In the genomic region with DNA sequence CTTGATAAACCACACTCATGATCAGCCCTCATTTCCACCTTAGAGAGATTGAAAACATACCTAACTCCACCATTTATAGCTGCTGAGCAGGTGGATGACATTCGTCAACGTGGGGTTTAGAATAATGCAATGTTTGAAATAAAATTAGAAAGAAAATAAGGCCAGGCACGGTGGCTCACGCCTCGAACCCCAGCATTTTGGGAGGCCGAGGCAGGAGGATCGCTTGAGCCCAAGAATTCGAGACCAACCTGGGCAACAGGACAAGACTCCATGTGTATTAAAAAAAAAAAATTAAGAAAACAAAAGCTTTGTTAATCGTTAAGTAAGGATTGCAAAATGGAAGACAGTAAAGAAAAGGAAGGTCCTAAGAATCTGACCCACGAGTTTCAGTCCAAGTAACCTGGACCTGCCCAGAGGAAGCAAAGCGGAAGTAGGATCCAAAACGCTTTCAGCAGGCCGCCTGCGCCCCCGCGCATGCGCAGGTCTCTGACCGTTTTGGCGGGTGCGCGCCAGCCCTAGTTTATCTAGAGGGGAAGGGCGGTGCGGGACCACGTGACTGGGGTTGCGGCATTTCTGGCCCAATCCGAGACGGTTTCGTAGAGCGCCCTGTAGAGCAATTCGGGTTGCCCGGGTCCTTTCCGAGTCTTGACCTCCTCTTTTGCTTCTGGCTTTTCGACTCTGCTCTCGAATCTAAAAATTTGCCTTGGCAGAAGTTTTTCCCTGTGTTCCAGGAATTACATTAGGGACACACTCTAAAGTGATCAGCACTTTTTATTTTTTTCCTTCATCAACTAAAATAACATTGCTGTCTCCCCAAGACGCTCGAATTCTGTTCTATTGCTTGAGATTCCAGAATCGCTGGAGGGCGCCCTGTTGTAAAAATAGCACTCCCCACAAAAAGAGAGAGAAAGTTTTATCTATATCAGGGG, we compare ENCODE assay signal across 9 cellular contexts. TPM values are rescaled to one million over a fixed set of nuclear protein-coding genes. Genes with fewer than 3 reads are reported as not detected.
DNase-seq lines count a peak whose midpoint lies in the region; ATAC-seq, FAIRE-seq and TF ChIP-seq lines count a peak whose summit lies in the region.
"Had no signal": no experiment of that assay in that cellular context is flagged by ENCODE, and none has a peak within 500 bp of the region (broad histone marks: within the 10 kb centered on the region; RNA-seq: fewer than 3 reads in every experiment).

No MANE protein-coding gene starts in this region.

- no peak overlapping the region for H3K18ac ChIP-seq in H1 (ENCODE audit: extremely low read depth, low read length)

- POLR2A ChIA-PET in H1 (lab: Charles Lee; ENCODE audit: partially characterized antibody), result interaction anchor here (0.6 to 1.7 kb wide), 3 partner anchors 44 to 160 kb away, joined by 3 to 4 read pairs (median 4); a partner anchor contains a TSS

- H2AK5ac ChIP-seq in H1 (ENCODE audit: low read depth, low read length), result no peak overlapping the region

- peak overlapping the region; percentile 61 to 69 for H3K4me2 ChIP-seq in H1 (ENCODE audit: insufficient read depth in 1 of 2, low read depth in 2 of 2, low read length in 2 of 2)

- H2BK20ac ChIP-seq in H1 (ENCODE audit: low read length), result no peak overlapping the region

- peak in 2 of 3 experiments; percentile 25 to 38; a peak in 2 of 4 replicates for TF ChIP-seq CTCF in H1 (IDR thresholded peaks at IDR 0.05; ENCODE audit: control extremely low read depth in 1 of 3, insufficient read depth in 1 of 3, low read depth in 1 of 3, low read length in 3 of 3)

- peaks cover 5% of the 10 kb centered on the region for H3K4me1 Mint-ChIP-seq in memory B cell

- no peak overlapping the region for H2BK12ac ChIP-seq in H1 (ENCODE audit: low read depth, low read length)

- peak overlapping the region; percentile 75 for H4K5ac ChIP-seq in H1 (ENCODE audit: insufficient read length, low read depth, low read length)

- ATAC-seq in GM18870 (IDR thresholded peaks at IDR 0.05; ENCODE audit: unreplicated experiment), result peak; percentile 81
- ATAC-seq in HG03342 (IDR thresholded peaks at IDR 0.05; ENCODE audit: unreplicated experiment), result peak; percentile 90
- ATAC-seq in memory B cell (ENCODE audit: low read depth), result peak; percentile 99
- ATAC-seq: HCT116 had no signal

- H3K27ac ChIP-seq in ACC112 (ENCODE audit: low read depth, low read length), result peak overlapping the region; percentile 65
- peak overlapping the region; percentile 72 for H3K27ac ChIP-seq in H1 (ENCODE audit: low read depth, low read length)

- no peaks in the 10 kb centered on the region for H3K36me3 Mint-ChIP-seq in memory B cell

- DNase-seq in NCI-H82 treated with DMSO at 0.1 percent for 48 hours (lab: John Stamatoyannopoulos, UW; ENCODE audit: unreplicated experiment) (peak; percentile 81), H1 (ENCODE audit: low read depth in 1 of 2, low spot score in 2 of 2) (peak; percentile 91 to 94), memory B cell (ENCODE audit: low spot score in 2 of 2) (peak; percentile 78 to 85)
- DNase-seq in activated CD8-positive, alpha-beta memory T cell treated with anti-CD3 and anti-CD28 coated beads for 48 hours (ENCODE audit: low read depth in 2 of 3, low spot score in 2 of 3), result peak; percentile 65 to 80 (median 78)
- peak; percentile 92 for DNase-seq in stimulated activated CD8-positive, alpha-beta memory T cell treated with anti-CD3 and anti-CD28 coated beads, Interleukin-12 subunit alpha, Interleukin-12 subunit beta, amount 100 ng/mL, for 24 hours (ENCODE audit: extremely low read depth)

- H4K8ac ChIP-seq in H1 (ENCODE audit: extremely low read depth, insufficient read depth, low read length), result no peak overlapping the region

- H3K79me2 ChIP-seq in ACC112 (ENCODE audit: control insufficient read depth, insufficient read depth, low read length, unreplicated experiment) (no peaks in the 10 kb centered on the region), H1 (ENCODE audit: control insufficient read depth in 1 of 2, insufficient read depth in 2 of 2, low read length in 2 of 2) (no peaks in the 10 kb centered on the region)

- H3K4me1 ChIP-seq in ACC112 (ENCODE audit: control insufficient read depth, insufficient read depth, low read length, unreplicated experiment) (no peaks in the 10 kb centered on the region), H1 (replicated peaks in 1 of 4; ENCODE audit: control insufficient read depth in 3 of 4, insufficient read depth in 4 of 4, low read length in 3 of 4) (peaks cover 0 to 3% (median 0%) of the 10 kb centered on the region in 4 experiments; a peak in 3 of 7 replicates)

- H3K23ac ChIP-seq in H1 (ENCODE audit: insufficient read length), result no peak overlapping the region

- H3K9ac ChIP-seq in H1 (replicated peaks in 1 of 4; ENCODE audit: extremely low read depth in 1 of 4, low read depth in 3 of 4, low read length in 3 of 4), result peak overlapping the region; percentile 47 to 75 (median 65)

- no peaks in the 10 kb centered on the region for H3K27me3 ChIP-seq in ACC112 (ENCODE audit: insufficient read depth, low read length)
- no peaks in the 10 kb centered on the region for H3K27me3 ChIP-seq in H1 (replicated peaks in 1 of 4; ENCODE audit: control insufficient read depth in 3 of 4, extremely low read depth in 1 of 4, insufficient read depth in 3 of 4, low read length in 3 of 4)

- peaks cover 4% of the 10 kb centered on the region; the same call in 1 of the 2 replicates for H3K23me2 ChIP-seq in H1 (ENCODE audit: low read depth, low read length)

- no peak for TF ChIP-seq EP300 in H1 (IDR thresholded peaks at IDR 0.05; ENCODE audit: borderline replicate concordance in 1 of 2, low read depth in 2 of 2, low read length in 2 of 2)

- H3K4ac ChIP-seq in H1 (replicated peaks; ENCODE audit: insufficient read length, low read depth, low read length), result no peak overlapping the region

- TF ChIP-seq RAD21 in H1 (IDR thresholded peaks at IDR 0.05 in 1 of 2, conservative IDR thresholded peaks at IDR 0.05 in 1 of 2; ENCODE audit: low read depth in 2 of 2, low read length in 2 of 2), result peak; percentile 13 to 22; a peak in 2 of 4 replicates

- H2AFZ ChIP-seq in ACC112 (ENCODE audit: low read length, unreplicated experiment), result peak overlapping the region; percentile 78
- 0 out of 2 replicates have a peak overlapping the region, but pooled peaks have one; percentile 18 for H2AFZ ChIP-seq in H1 (ENCODE audit: low read length)

- no peak overlapping the region for H3K14ac ChIP-seq in H1 (ENCODE audit: insufficient read length)

- peak overlapping the region; percentile 74 for H3K4me3 ChIP-seq in ACC112 (ENCODE audit: low read depth, low read length)
- H3K4me3 ChIP-seq in H1 (ENCODE audit: extremely low read depth in 1 of 4, insufficient read depth in 2 of 4, low read depth in 3 of 4, low read length in 4 of 4), result peak overlapping the region; percentile 44 to 63 (median 54); a peak in 7 of 8 replicates

- H3K36me3 ChIP-seq in ACC112 (ENCODE audit: insufficient read depth, low read length) (no peaks in the 10 kb centered on the region), H1 (ENCODE audit: control insufficient read depth in 2 of 4, insufficient read depth in 4 of 4, low read length in 3 of 4) (no peaks in the 10 kb centered on the region; a peak in 1 of 8 replicates)

- peak in 1 of 2 experiments; percentile 77; a peak in 2 of 3 replicates for TF ChIP-seq POLR2A in H1 (IDR thresholded peaks at IDR 0.05; ENCODE audit: control extremely low read depth in 1 of 2, low read depth in 2 of 2, low read length in 2 of 2)

- H2BK5ac ChIP-seq in H1 (ENCODE audit: low read depth, low read length), result no peak overlapping the region

- no peaks in the 10 kb centered on the region for H3K79me1 ChIP-seq in H1 (ENCODE audit: low read depth, low read length)

- 21% methylated on average over 37 of the region's 38 CpGs; no CpG with 5 or more reads in 1 of the 2 experiments for WGBS in H1 (ENCODE audit: extremely low coverage in 1 of 2, insufficient coverage in 1 of 2, insufficient read length in 1 of 2, insufficient replicate concordance in 2 of 2, low coverage in 1 of 2, low lambda C conversion rate in 2 of 2, missing lambda C conversion rate in 1 of 2), 2 experiments

- no peaks in the 10 kb centered on the region for H3K9me3 ChIP-seq in H1 (ENCODE audit: insufficient read depth in 2 of 2, low read depth in 1 of 2, low read length in 1 of 2)

- no peak overlapping the region for H4K91ac ChIP-seq in H1 (replicated peaks; ENCODE audit: insufficient read length, low read length)

- no peaks in the 10 kb centered on the region for H3K27me3 Mint-ChIP-seq in memory B cell

- peak overlapping the region; percentile 89 for H3K4me3 Mint-ChIP-seq in memory B cell

- FAIRE-seq in H1 (lab: Jason Lieb, UNC), result no peak

- CTCF ChIA-PET in H1 (lab: Charles Lee; ENCODE audit: partially characterized antibody), result interaction anchor here (0.6 to 1.2 kb wide), 6 partner anchors 9 to 1896 kb away, joined by 3 to 4 read pairs (median 3); no protein-coding TSS in a partner anchor

- no peak overlapping the region for H2BK120ac ChIP-seq in H1 (replicated peaks; ENCODE audit: low read depth, low read length)

- no peaks in the 10 kb centered on the region for H4K20me1 ChIP-seq in H1 (replicated peaks in 1 of 2; ENCODE audit: control insufficient read depth in 1 of 2, insufficient read depth in 2 of 2, low read length in 2 of 2)

- H3K27ac Mint-ChIP-seq in memory B cell, result peak overlapping the region; percentile 98

- H2BK15ac ChIP-seq in H1 (ENCODE audit: low read length), result no peak overlapping the region

- no peak overlapping the region for H3K56ac ChIP-seq in H1 (replicated peaks; ENCODE audit: insufficient read length, low read depth, low read length)

- H3K9me3 Mint-ChIP-seq in memory B cell, result no peaks in the 10 kb centered on the region

RNA-seq across cellular contexts. Expression of a gene that starts 22.5 kb away (rescaled TPM):
- 114 and 123 TPM in 2 replicates for total RNA-seq in H1 (2021; fragmentation: NEBNext Ultra II Directional; extraction: Animal tissue kit (Norgen Biotek cat#: 25700))
- polyA plus RNA-seq in H1 (2011; rRNA removed), result 10.2 and 20.7 TPM in 2 replicates
- polyA plus RNA-seq in H1 (2011; cell fraction: cytosol; rRNA removed), result 33.6 TPM
- 3.6 TPM for polyA plus RNA-seq in H1 (2011; cell fraction: nucleus; rRNA removed)
- 122 to 225 TPM (median 147 TPM) in 4 replicates for polyA plus RNA-seq in H1 (2012, experiment 1 of 2)
- 10.2 TPM for polyA plus RNA-seq in H1 (2012, experiment 2 of 2)
- 66.2 TPM for polyA plus RNA-seq in H1 (2013, experiment 1 of 2)
- 67.9 TPM for polyA plus RNA-seq in H1 (2013, experiment 2 of 2)
- polyA minus RNA-seq in H1 (2011; rRNA and poly(A)+ RNA removed), result 16.2 and 20.3 TPM in 2 replicates
- polyA minus RNA-seq in H1 (2011; cell fraction: cytosol; rRNA and poly(A)+ RNA removed), result 18.1 TPM
- 14.0 TPM for polyA minus RNA-seq in H1 (2011; cell fraction: nucleus; rRNA and poly(A)+ RNA removed)

RNA-seq across cellular contexts. Expression of a gene that starts 44.1 kb away (rescaled TPM):
- total RNA-seq in H1 (2021; fragmentation: NEBNext Ultra II Directional; extraction: Animal tissue kit (Norgen Biotek cat#: 25700)), result 52.1 and 52.3 TPM in 2 replicates
- 79.3 and 105 TPM in 2 replicates for polyA plus RNA-seq in H1 (2011; rRNA removed)
- 87.6 TPM for polyA plus RNA-seq in H1 (2011; cell fraction: cytosol; rRNA removed)
- polyA plus RNA-seq in H1 (2011; cell fraction: nucleus; rRNA removed), result 103 TPM
- 61.2 to 68.2 TPM (median 64.7 TPM) in 4 replicates for polyA plus RNA-seq in H1 (2012, experiment 1 of 2)
- 53.1 TPM for polyA plus RNA-seq in H1 (2012, experiment 2 of 2)
- polyA plus RNA-seq in H1 (2013, experiment 1 of 2), result 72.8 TPM
- 65.7 TPM for polyA plus RNA-seq in H1 (2013, experiment 2 of 2)
- polyA minus RNA-seq in H1 (2011; rRNA and poly(A)+ RNA removed), result 61.0 and 79.2 TPM in 2 replicates
- polyA minus RNA-seq in H1 (2011; cell fraction: cytosol; rRNA and poly(A)+ RNA removed), result 25.8 TPM
- 36.0 TPM for polyA minus RNA-seq in H1 (2011; cell fraction: nucleus; rRNA and poly(A)+ RNA removed)

RNA-seq across cellular contexts. Expression of a gene that starts 55.4 kb away (rescaled TPM):
- total RNA-seq in H1 (2021; fragmentation: NEBNext Ultra II Directional; extraction: Animal tissue kit (Norgen Biotek cat#: 25700)), result 110 and 111 TPM in 2 replicates
- 183 and 188 TPM in 2 replicates for polyA plus RNA-seq in H1 (2011; rRNA removed)
- 157 TPM for polyA plus RNA-seq in H1 (2011; cell fraction: cytosol; rRNA removed)
- 218 TPM for polyA plus RNA-seq in H1 (2011; cell fraction: nucleus; rRNA removed)
- polyA plus RNA-seq in H1 (2012, experiment 1 of 2), result 89.8 to 118 TPM (median 111 TPM) in 4 replicates
- polyA plus RNA-seq in H1 (2012, experiment 2 of 2), result 169 TPM
- 75.6 TPM for polyA plus RNA-seq in H1 (2013, experiment 1 of 2)
- polyA plus RNA-seq in H1 (2013, experiment 2 of 2), result 85.8 TPM
- 138 and 140 TPM in 2 replicates for polyA minus RNA-seq in H1 (2011; rRNA and poly(A)+ RNA removed)
- polyA minus RNA-seq in H1 (2011; cell fraction: cytosol; rRNA and poly(A)+ RNA removed), result 57.2 TPM
- polyA minus RNA-seq in H1 (2011; cell fraction: nucleus; rRNA and poly(A)+ RNA removed), result 97.0 TPM

RNA-seq across cellular contexts. Expression of a gene that starts 59.2 kb away (rescaled TPM):
- total RNA-seq in H1 (2021; fragmentation: NEBNext Ultra II Directional; extraction: Animal tissue kit (Norgen Biotek cat#: 25700)), result 19.8 and 20.4 TPM in 2 replicates
- polyA plus RNA-seq in H1 (2011; rRNA removed), result 12.2 and 30.2 TPM in 2 replicates
- 22.3 TPM for polyA plus RNA-seq in H1 (2011; cell fraction: cytosol; rRNA removed)
- 6.4 TPM for polyA plus RNA-seq in H1 (2011; cell fraction: nucleus; rRNA removed)
- 20.3 to 29.7 TPM (median 25.5 TPM) in 4 replicates for polyA plus RNA-seq in H1 (2012, experiment 1 of 2)
- 51.2 TPM for polyA plus RNA-seq in H1 (2012, experiment 2 of 2)
- 25.8 TPM for polyA plus RNA-seq in H1 (2013, experiment 1 of 2)
- polyA plus RNA-seq in H1 (2013, experiment 2 of 2), result 33.2 TPM
- polyA minus RNA-seq in H1 (2011; rRNA and poly(A)+ RNA removed), result 4.2 and 7.2 TPM in 2 replicates
- 5.0 TPM for polyA minus RNA-seq in H1 (2011; cell fraction: cytosol; rRNA and poly(A)+ RNA removed)
- 3.5 TPM for polyA minus RNA-seq in H1 (2011; cell fraction: nucleus; rRNA and poly(A)+ RNA removed)

Comparison
In these comparisons a context has a peak if more than half of its experiments do, and no peak if none do; other contexts are left out.
1. Peak in every context shown above with its lines: DNase-seq, ATAC-seq, H3K4me3 ChIP-seq and H3K27ac ChIP-seq.